Comparison of ENCODE assay signal across 8 cellular contexts in the genomic region with DNA sequence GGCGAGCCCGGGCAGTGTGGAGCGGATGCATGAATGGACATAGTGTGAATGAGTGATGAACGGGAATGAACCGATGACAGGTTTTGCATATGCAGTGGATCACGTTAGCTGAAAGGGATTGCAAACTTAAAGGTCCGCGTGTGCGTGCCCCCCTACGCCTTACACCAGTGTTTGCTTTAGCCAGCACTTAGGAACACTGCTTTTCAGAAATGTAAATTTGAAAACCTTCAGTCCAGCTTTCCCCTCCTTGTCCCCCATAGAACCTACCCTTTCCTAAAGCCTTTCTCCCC. TPM values are rescaled to one million over a fixed set of nuclear protein-coding genes. Genes with fewer than 3 reads are reported as not detected.
DNase-seq lines count a peak whose midpoint lies in the region; ATAC-seq, FAIRE-seq and TF ChIP-seq lines count a peak whose summit lies in the region.

No MANE protein-coding gene starts in this region.

- H3K4me1 Mint-ChIP-seq in astrocyte (ENCODE audit: low read depth, unreplicated experiment), result peaks cover 25% of the 10 kb centered on the region

- TF ChIP-seq CTCF in GM12864 (IDR thresholded peaks at IDR 0.05; ENCODE audit: low read depth, low read length, missing control alignments), result no peak
- TF ChIP-seq CTCF in astrocyte (IDR thresholded peaks at IDR 0.05; ENCODE audit: insufficient read depth, low read depth, low read length), result no peak
- TF ChIP-seq CTCF in lung (IDR thresholded peaks at IDR 0.05; ENCODE audit: control extremely low read depth, extremely low read depth), result no peak

- H3K27ac ChIP-seq in astrocyte (ENCODE audit: low read depth, low read length) (no peak overlapping the region), lung (ENCODE audit: low read depth in 1 of 2, low read length in 1 of 2) (no peak overlapping the region)

- WGBS in lung, 2 donors, result 0 to 2% methylated on average over 10 of the region's 10 CpGs

- H2AFZ ChIP-seq in astrocyte (ENCODE audit: low read depth, low read length), result peak overlapping the region; percentile 94

- ATAC-seq in HG03108 (IDR thresholded peaks at IDR 0.05; ENCODE audit: unreplicated experiment) (peak; percentile 46), lung (ENCODE audit: insufficient read depth, low FRiP score) (no peak)

- no peaks in the 10 kb centered on the region for H3K9me3 ChIP-seq in astrocyte (ENCODE audit: insufficient read depth, low read depth, low read length)
- H3K9me3 ChIP-seq in lung (ENCODE audit: control insufficient read depth in 2 of 2, insufficient read depth in 1 of 2, low read length in 1 of 2), result peaks cover 0 to 2% of the 10 kb centered on the region in 2 donors

- H3K4me2 ChIP-seq in astrocyte (ENCODE audit: low read length), result peak overlapping the region; percentile 99

- H3K4me3 ChIP-seq in GM12864 (ENCODE audit: low read depth, low read length) (peak overlapping the region; percentile 89), astrocyte (ENCODE audit: insufficient read depth, low read depth, low read length) (peak overlapping the region; percentile 79), lung (peak overlapping the region; percentile 61)

- peaks cover 10% of the 10 kb centered on the region for H3K79me2 ChIP-seq in astrocyte (ENCODE audit: insufficient read depth, low read length)

- H3K9me3 Mint-ChIP-seq in astrocyte (ENCODE audit: unreplicated experiment), result no peaks in the 10 kb centered on the region

- peak overlapping the region; percentile 90 for H3K4me3 Mint-ChIP-seq in astrocyte (ENCODE audit: unreplicated experiment)

- DNase-seq in GM12864 (ENCODE audit: low read depth) (peak; percentile 31), astrocyte (ENCODE audit: low read depth) (no peak), lung (ENCODE audit: low spot score) (no peak), T-helper 9 cell (no peak), NCI-H1930 (lab: John Stamatoyannopoulos, UW) (no peak), NCI-H1417 (lab: John Stamatoyannopoulos, UW) (no peak)
- no peak for DNase-seq in stimulated activated CD4-positive, alpha-beta T cell treated with anti-CD3 and anti-CD28 coated beads, Interleukin-2, amount 100 ng/mL, for 48 hours

- peak overlapping the region; percentile 89 for H3K27ac Mint-ChIP-seq in astrocyte (ENCODE audit: unreplicated experiment)

- H3K27me3 Mint-ChIP-seq in astrocyte (ENCODE audit: low read depth, unreplicated experiment), result no peaks in the 10 kb centered on the region

- H3K9ac ChIP-seq in astrocyte (ENCODE audit: low read length), result peak overlapping the region; percentile 83

- H3K27me3 ChIP-seq in astrocyte (ENCODE audit: insufficient read depth, low read length) (no peaks in the 10 kb centered on the region), lung (ENCODE audit: control insufficient read depth, insufficient read depth) (peaks cover 2% of the 10 kb centered on the region)

- H3K4me1 ChIP-seq in astrocyte (ENCODE audit: insufficient read depth, low read length), result peaks cover 8% of the 10 kb centered on the region
- H3K4me1 ChIP-seq in lung (ENCODE audit: control insufficient read depth in 2 of 2, insufficient read depth in 2 of 2, low read length in 2 of 2), result peaks cover 0 to 19% of the 10 kb centered on the region in 2 donors

- H3K36me3 ChIP-seq in astrocyte (ENCODE audit: insufficient read depth, low read length), result no peaks in the 10 kb centered on the region
- H3K36me3 ChIP-seq in lung (ENCODE audit: control insufficient read depth in 2 of 2, insufficient read depth in 2 of 2, low read length in 2 of 2), result no peaks in the 10 kb centered on the region

- H4K20me1 ChIP-seq in astrocyte (ENCODE audit: insufficient read depth, low read length), result no peaks in the 10 kb centered on the region

- H3K36me3 Mint-ChIP-seq in astrocyte (ENCODE audit: low read depth, unreplicated experiment), result peaks cover 16% of the 10 kb centered on the region

- FAIRE-seq in astrocyte (lab: Jason Lieb, UNC), result no peak

RNA-seq across cellular contexts. Expression of a gene that starts 0.7 kb away (rescaled TPM):
- total RNA-seq in astrocyte (326 and 335 TPM in 2 replicates), lung (10 to 100 TPM in 1 of 2 donors, 1 to 10 TPM in 1; 4.0 to 48.4 TPM)
- polyA plus RNA-seq in lung, result 10 to 100 TPM; 10.3 to 11.9 TPM
